In genomic region chr3:78798266-78798832, GRCh38 we compare ENCODE assay signal across 25 cellular contexts.
"Had no signal": no experiment of that assay in that cellular context is flagged by ENCODE, and none has a peak within 500 bp of the region (broad histone marks: within the 10 kb centered on the region; RNA-seq: fewer than 3 reads in every experiment).

No MANE protein-coding gene starts in this region.

- DNase-seq: activated CD4-positive, alpha-beta T cell treated with anti-CD3 and anti-CD28 coated beads for 36 hours; activated CD4-positive, CD25-positive, alpha-beta regulatory T cell; activated CD8-positive, alpha-beta memory T cell treated with anti-CD3 and anti-CD28 coated beads, Interleukin-2, amount 10 ng/mL, durations not matched to agents 7 days and 5 days; activated CD8-positive, alpha-beta T cell treated with anti-CD3 and anti-CD28 coated beads, Interleukin-2, amount 10 ng/mL, durations not matched to agents 7 days and 5 days; activated T-cell treated with anti-CD3 and anti-CD28 coated beads, Interleukin-2, amount 50 U/mL, for 48 hours; anterior cingulate cortex; cerebellar nuclear complex; colonic mucosa; effector CD8-positive, alpha-beta T cell; hippocampal formation; left colon; mammary epithelial cell; midbrain; naive thymus-derived CD4-positive, alpha-beta T cell; pancreas; psoas muscle; stimulated activated CD4-positive, alpha-beta T cell treated with anti-CD3 and anti-CD28 coated beads, Interleukin-1b, Interleukin-23, amount 100 ng/mL, for 48 hours; stimulated activated naive CD4-positive, alpha-beta T cell had no signal

- FAIRE-seq: endometrium, keratinocyte, pancreas had no signal

- ATAC-seq: activated CD4-positive, alpha-beta T cell treated with anti-CD3 and anti-CD28 coated beads for 36 hours; activated CD8-positive, alpha-beta memory T cell treated with anti-CD3 and anti-CD28 coated beads, Interleukin-2, amount 10 ng/mL, durations not matched to agents 7 days and 5 days; activated CD8-positive, alpha-beta T cell treated with anti-CD3 and anti-CD28 coated beads, Interleukin-2, amount 10 ng/mL, durations not matched to agents 7 days and 5 days; activated naive CD4-positive, alpha-beta T cell treated with anti-CD3 and anti-CD28 coated beads, Interleukin-2, amount 50 U/mL, for 72 hours; gastroesophageal sphincter; left colon; naive thymus-derived CD4-positive, alpha-beta T cell; pancreas; psoas muscle had no signal

- H3K4me2 ChIP-seq: smooth muscle cell had no signal

- H3K4me1 ChIP-seq: colonic mucosa, gastroesophageal sphincter, pancreas, psoas muscle, tibial nerve had no signal

- H3K4me3 ChIP-seq: colonic mucosa, gastroesophageal sphincter, pancreas, psoas muscle, smooth muscle cell, suprapubic skin, tibial nerve had no signal

- H3K27ac ChIP-seq: colonic mucosa, gastroesophageal sphincter, pancreas, psoas muscle, suprapubic skin, tibial nerve had no signal

- H3K36me3 ChIP-seq: colonic mucosa, gastroesophageal sphincter, pancreas, suprapubic skin, tibial nerve had no signal

- H3K27me3 ChIP-seq: colonic mucosa, gastroesophageal sphincter, pancreas, suprapubic skin, tibial nerve had no signal

- H3K9me3 ChIP-seq: colonic mucosa, gastroesophageal sphincter, pancreas, psoas muscle, suprapubic skin, tibial nerve had no signal
